8 cellular contexts compared by ENCODE assay signal in genomic region chr4:113355550-113356371, GRCh38.
A peak's percentile ranks its signal among the peaks of the same experiment; 100 is the strongest.
DNase-seq lines count a peak whose midpoint lies in the region; ATAC-seq and TF ChIP-seq lines count a peak whose summit lies in the region.

No MANE protein-coding gene starts in this region.

- H3K4me1 ChIP-seq in testis: no peaks in the 10 kb centered on the region

- H3K27me3 Mint-ChIP-seq in activated naive CD4-positive, alpha-beta T cell treated with anti-CD3 and anti-CD28 coated beads for 36 hours (ENCODE audit: low read depth): peaks cover 42% of the 10 kb centered on the region

- intact Hi-C loops in activated naive CD4-positive, alpha-beta T cell treated with anti-CD3 and anti-CD28 coated beads for 36 hours (cut with micrococcal nuclease): loop anchor here (1.0 to 2.0 kb wide), 14 partner anchors 29 to 719 kb away; partner anchors contain the start of genes LARP7 and ZGRF1
- intact Hi-C loops in testis (cut with DNase I; ENCODE audit: low total_unique reads): no loop called here

- no peaks in the 10 kb centered on the region for H3K36me3 ChIP-seq in testis (ENCODE audit: low read depth, missing control alignments)

- H3K27ac Mint-ChIP-seq in activated naive CD4-positive, alpha-beta T cell treated with anti-CD3 and anti-CD28 coated beads for 36 hours: peak overlapping the region; percentile 98

- WGBS in testis, 2 donors: 58 to 68% methylated on average over 13 of the region's 13 CpGs

- H3K27me3 ChIP-seq in testis: no peaks in the 10 kb centered on the region

- no peak for TF ChIP-seq POLR2A in testis (IDR thresholded peaks at IDR 0.05)

- H3K27ac ChIP-seq in testis: no peak overlapping the region

- DNase-seq in ACHN: peak; percentile 58
- peak; percentile 72 for DNase-seq in SK-MEL-5 (ENCODE audit: low read depth, low spot score)
- peak; percentile 91 for DNase-seq in activated naive CD4-positive, alpha-beta T cell treated with anti-CD3 and anti-CD28 coated beads for 36 hours
- peak; percentile 70 for DNase-seq in islet precursor cell
- DNase-seq in stimulated activated CD8-positive, alpha-beta memory T cell treated with anti-CD3 and anti-CD28 coated beads, Interleukin-15, amount 100 ng/mL, for 48 hours (ENCODE audit: low read depth in 2 of 2): peak; percentile 66 to 71
- DNase-seq in testis: no peak

- peak; percentile 99 for ATAC-seq in GM18907 (IDR thresholded peaks at IDR 0.05; ENCODE audit: unreplicated experiment)
- peak; percentile 96 for ATAC-seq in HG03103 (IDR thresholded peaks at IDR 0.05; ENCODE audit: low read depth, unreplicated experiment)

- peaks cover 13% of the 10 kb centered on the region for H3K36me3 Mint-ChIP-seq in activated naive CD4-positive, alpha-beta T cell treated with anti-CD3 and anti-CD28 coated beads for 36 hours (ENCODE audit: low read depth)

- CTCF ChIA-PET in activated naive CD4-positive, alpha-beta T cell treated with anti-CD3 and anti-CD28 coated beads for 36 hours (lab: Charles Lee): interaction anchor here (0.7 to 1.8 kb wide), 9 partner anchors 11 to 538 kb away, joined by 3 to 4 read pairs (median 3); no protein-coding TSS in a partner anchor

- H3K9me3 ChIP-seq in testis: no peaks in the 10 kb centered on the region

- H3K4me3 ChIP-seq in testis: no peak overlapping the region

- peaks cover 26% of the 10 kb centered on the region for H3K9me3 Mint-ChIP-seq in activated naive CD4-positive, alpha-beta T cell treated with anti-CD3 and anti-CD28 coated beads for 36 hours

- peak overlapping the region; percentile 59 for H3K4me3 Mint-ChIP-seq in activated naive CD4-positive, alpha-beta T cell treated with anti-CD3 and anti-CD28 coated beads for 36 hours

- H3K4me1 Mint-ChIP-seq in activated naive CD4-positive, alpha-beta T cell treated with anti-CD3 and anti-CD28 coated beads for 36 hours (ENCODE audit: low read depth): peaks cover 39% of the 10 kb centered on the region

- in situ Hi-C loops in ACHN (cut with HindIII; ENCODE audit: low pct_ligation_motif_present, low pct_unique_long_range_greater_than_20kb, low sequenced_read_pairs): no loop called here
- in situ Hi-C loops in SK-MEL-5 (cut with HindIII; ENCODE audit: low pct_unique_long_range_greater_than_20kb, low sequenced_read_pairs): no loop called here

- TF ChIP-seq CTCF in testis (IDR thresholded peaks at IDR 0.05): no peak
